In genomic region chr7:96313940-96314339, GRCh38 we compare ENCODE assay signal across 1 cellular context.
TF ChIP-seq lines count a peak whose summit lies in the region.

No MANE protein-coding gene starts in this region.

TF ChIP-seq in SK-N-SH, 30 proteins besides CTCF, POLR2A, EP300 and RAD21 (continued from another document):
- TF ChIP-seq MEF2A (IDR thresholded peaks at IDR 0.05; ENCODE audit: borderline replicate concordance, low read depth) (no peak), TAF1 (IDR thresholded peaks at IDR 0.05; ENCODE audit: borderline replicate concordance, low read depth, low read length) (no peak), PBX3 (IDR thresholded peaks at IDR 0.05) (no peak), GABPA (IDR thresholded peaks at IDR 0.05; ENCODE audit: low read depth) (no peak), GATA2 (CRISPR knock-in tag; IDR thresholded peaks at IDR 0.05) (no peak)
- TF ChIP-seq, protein P1, sequence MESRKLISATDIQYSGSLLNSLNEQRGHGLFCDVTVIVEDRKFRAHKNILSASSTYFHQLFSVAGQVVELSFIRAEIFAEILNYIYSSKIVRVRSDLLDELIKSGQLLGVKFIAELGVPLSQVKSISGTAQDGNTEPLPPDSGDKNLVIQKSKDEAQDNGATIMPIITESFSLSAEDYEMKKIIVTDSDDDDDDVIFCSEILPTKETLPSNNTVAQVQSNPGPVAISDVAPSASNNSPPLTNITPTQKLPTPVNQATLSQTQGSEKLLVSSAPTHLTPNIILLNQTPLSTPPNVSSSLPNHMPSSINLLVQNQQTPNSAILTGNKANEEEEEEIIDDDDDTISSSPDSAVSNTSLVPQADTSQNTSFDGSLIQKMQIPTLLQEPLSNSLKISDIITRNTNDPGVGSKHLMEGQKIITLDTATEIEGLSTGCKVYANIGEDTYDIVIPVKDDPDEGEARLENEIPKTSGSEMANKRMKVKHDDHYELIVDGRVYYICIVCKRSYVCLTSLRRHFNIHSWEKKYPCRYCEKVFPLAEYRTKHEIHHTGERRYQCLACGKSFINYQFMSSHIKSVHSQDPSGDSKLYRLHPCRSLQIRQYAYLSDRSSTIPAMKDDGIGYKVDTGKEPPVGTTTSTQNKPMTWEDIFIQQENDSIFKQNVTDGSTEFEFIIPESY (IDR thresholded peaks at IDR 0.05; ENCODE audit: borderline replicate concordance, low read depth) = no peak
- TF ChIP-seq, protein P2, sequence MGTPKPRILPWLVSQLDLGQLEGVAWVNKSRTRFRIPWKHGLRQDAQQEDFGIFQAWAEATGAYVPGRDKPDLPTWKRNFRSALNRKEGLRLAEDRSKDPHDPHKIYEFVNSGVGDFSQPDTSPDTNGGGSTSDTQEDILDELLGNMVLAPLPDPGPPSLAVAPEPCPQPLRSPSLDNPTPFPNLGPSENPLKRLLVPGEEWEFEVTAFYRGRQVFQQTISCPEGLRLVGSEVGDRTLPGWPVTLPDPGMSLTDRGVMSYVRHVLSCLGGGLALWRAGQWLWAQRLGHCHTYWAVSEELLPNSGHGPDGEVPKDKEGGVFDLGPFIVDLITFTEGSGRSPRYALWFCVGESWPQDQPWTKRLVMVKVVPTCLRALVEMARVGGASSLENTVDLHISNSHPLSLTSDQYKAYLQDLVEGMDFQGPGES (IDR thresholded peaks at IDR 0.05; ENCODE audit: low read depth, low read length) = no peak
- TF ChIP-seq, protein P3, sequence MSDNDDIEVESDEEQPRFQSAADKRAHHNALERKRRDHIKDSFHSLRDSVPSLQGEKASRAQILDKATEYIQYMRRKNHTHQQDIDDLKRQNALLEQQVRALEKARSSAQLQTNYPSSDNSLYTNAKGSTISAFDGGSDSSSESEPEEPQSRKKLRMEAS (IDR thresholded peaks at IDR 0.05; ENCODE audit: low read depth) = no peak
TF ChIP-seq in SK-N-SH: peak in this region for 0.
